Comparison of ENCODE assay signal across 9 cellular contexts in the genomic region with DNA sequence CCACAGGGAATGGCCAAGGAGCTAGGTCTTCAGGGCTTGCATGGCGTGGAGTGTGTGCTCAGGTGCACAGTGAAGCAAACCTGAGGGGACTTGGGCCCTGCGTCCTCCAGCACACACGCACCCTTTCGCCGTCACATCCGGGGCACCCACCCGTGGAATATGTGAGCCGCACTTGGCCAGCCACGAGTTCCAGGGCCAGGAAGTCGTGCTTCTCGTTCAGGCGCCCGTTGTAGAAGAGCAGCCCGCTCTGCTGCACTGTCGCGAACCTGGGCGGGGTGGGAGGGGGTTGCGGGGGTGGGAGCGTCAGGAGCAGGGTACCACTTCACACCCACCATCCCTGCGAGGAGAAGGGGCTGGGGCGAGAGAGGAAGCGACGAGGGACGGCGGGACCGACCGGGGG. TPM values are rescaled to one million over a fixed set of nuclear protein-coding genes. Genes with fewer than 3 reads are reported as not detected.
DNase-seq lines count a peak whose midpoint lies in the region; ATAC-seq and TF ChIP-seq lines count a peak whose summit lies in the region.
"Had no signal": no experiment of that assay in that cellular context is flagged by ENCODE, and none has a peak within 500 bp of the region (broad histone marks: within the 10 kb centered on the region; RNA-seq: fewer than 3 reads in every experiment).

No MANE protein-coding gene starts in this region.

- DNase-seq in CD8-positive, alpha-beta T cell = peak in 6 of 7 experiments; percentile 33 to 76 (median 48)
- peak; percentile 63 to 70 for DNase-seq in activated CD4-positive, alpha-beta T cell treated with anti-CD3 and anti-CD28 coated beads, Interleukin-2, amount 50 U/mL, for 4 hours
- DNase-seq in esophagus muscularis mucosa (ENCODE audit: extremely low spot score) (no peak), smooth muscle cell (lab: John Stamatoyannopoulos, UW; ENCODE audit: unreplicated experiment) (no peak), NCI-H226 (no peak), NCI-H1105 (lab: John Stamatoyannopoulos, UW) (no peak)

- no peak for TF ChIP-seq EP300 in esophagus muscularis mucosa (IDR thresholded peaks at IDR 0.05)

- no peaks in the 10 kb centered on the region for H4K20me1 ChIP-seq in smooth muscle cell (ENCODE audit: low read depth)

- peak overlapping the region; percentile 83 for H3K4me3 ChIP-seq in CD8-positive, alpha-beta T cell (ENCODE audit: low read depth, low read length)
- H3K4me3 ChIP-seq in esophagus muscularis mucosa (peak overlapping the region; percentile 63 to 72 (median 68)), smooth muscle cell (peak overlapping the region; percentile 47)

- H2AFZ ChIP-seq in smooth muscle cell (ENCODE audit: low read depth) = no peak overlapping the region

- H3K36me3 ChIP-seq in CD8-positive, alpha-beta T cell (ENCODE audit: insufficient read depth, low read length) = no peaks in the 10 kb centered on the region
- H3K36me3 ChIP-seq in esophagus muscularis mucosa (no peaks in the 10 kb centered on the region), smooth muscle cell (ENCODE audit: low read depth) (no peaks in the 10 kb centered on the region)

- H3K4me3 Mint-ChIP-seq in CD8-positive, alpha-beta T cell = peak overlapping the region; percentile 83

- 5% methylated on average over 19 of the region's 27 CpGs for WGBS in esophagus muscularis mucosa
- WGBS in smooth muscle cell (ENCODE audit: low lambda C conversion rate) = 67% methylated on average over 7 of the region's 27 CpGs

- peak overlapping the region; percentile 90 for H3K4me2 ChIP-seq in smooth muscle cell

- H3F3A ChIP-seq in smooth muscle cell (ENCODE audit: low read depth) = no peaks in the 10 kb centered on the region

- peaks cover 18% of the 10 kb centered on the region for H3K4me1 Mint-ChIP-seq in CD8-positive, alpha-beta T cell (ENCODE audit: low read depth)

- no peaks in the 10 kb centered on the region for H3K27me3 ChIP-seq in CD8-positive, alpha-beta T cell (ENCODE audit: insufficient read depth, low read length)
- H3K27me3 ChIP-seq in esophagus muscularis mucosa = peaks cover 0 to 25% (median 0%) of the 10 kb centered on the region in 4 donors
- H3K27me3 ChIP-seq in smooth muscle cell (ENCODE audit: low read depth) = no peaks in the 10 kb centered on the region

- peaks cover 12% of the 10 kb centered on the region for H3K36me3 Mint-ChIP-seq in CD8-positive, alpha-beta T cell

- intact Hi-C loops in CD8-positive, alpha-beta T cell (cut with DNase I, micrococcal nuclease) = loop anchor here (5.0 to 10.0 kb wide), 3 partner anchors 181 to 367 kb away; a partner anchor contains a TSS
- intact Hi-C loops in esophagus muscularis mucosa (cut with DNase I) = no loop called here

- peak overlapping the region; percentile 68 for H3K27ac ChIP-seq in CD8-positive, alpha-beta T cell (ENCODE audit: low read depth, low read length)
- H3K27ac ChIP-seq in esophagus muscularis mucosa (replicated peaks in 1 of 4) (peak overlapping the region; percentile 75 to 84 (median 77)), smooth muscle cell (ENCODE audit: low read depth) (no peak overlapping the region)

- peaks cover 11% of the 10 kb centered on the region for H3K27me3 Mint-ChIP-seq in CD8-positive, alpha-beta T cell (ENCODE audit: low read depth)

- H3K9me3 ChIP-seq in CD8-positive, alpha-beta T cell (ENCODE audit: low read length) = no peaks in the 10 kb centered on the region
- no peaks in the 10 kb centered on the region for H3K9me3 ChIP-seq in esophagus muscularis mucosa
- H3K9me3 ChIP-seq in smooth muscle cell (replicated peaks; ENCODE audit: low read depth) = no peaks in the 10 kb centered on the region

- no peaks in the 10 kb centered on the region for H3K9me3 Mint-ChIP-seq in CD8-positive, alpha-beta T cell

- no peak for TF ChIP-seq CTCF in CD8-positive, alpha-beta T cell (IDR thresholded peaks at IDR 0.05)
- no peak for TF ChIP-seq CTCF in esophagus muscularis mucosa (IDR thresholded peaks at IDR 0.05)
- TF ChIP-seq CTCF in smooth muscle cell (IDR thresholded peaks at IDR 0.05; ENCODE audit: borderline replicate concordance, insufficient read depth, poor library complexity, severe bottlenecking) = no peak

- no peak overlapping the region for H3K9ac ChIP-seq in smooth muscle cell (ENCODE audit: low read depth)

- POLR2A ChIA-PET in CD8-positive, alpha-beta T cell (lab: Charles Lee) = interaction anchor here (2.5 kb wide), 1 partner anchor 20 kb away, joined by 9 read pairs; a partner anchor contains a TSS

- H3K4me1 ChIP-seq in CD8-positive, alpha-beta T cell (ENCODE audit: insufficient read depth, low read length) = peaks cover 16% of the 10 kb centered on the region
- H3K4me1 ChIP-seq in esophagus muscularis mucosa (peaks cover 4 to 20% (median 18%) of the 10 kb centered on the region in 4 donors), smooth muscle cell (ENCODE audit: low read depth) (no peaks in the 10 kb centered on the region)

- no peak for TF ChIP-seq POLR2A in esophagus muscularis mucosa (IDR thresholded peaks at IDR 0.05; ENCODE audit: low read depth)

- CTCF ChIA-PET in CD8-positive, alpha-beta T cell (lab: Charles Lee) = interaction anchor here (1.0 to 2.1 kb wide), 2 partner anchors 18 to 219 kb away, joined by 3 to 5 read pairs; no protein-coding TSS in a partner anchor

- peak overlapping the region; percentile 90 for H3K27ac Mint-ChIP-seq in CD8-positive, alpha-beta T cell

- peak; percentile 41 for ATAC-seq in CD8-positive, alpha-beta T cell
- ATAC-seq in GM19455 (IDR thresholded peaks at IDR 0.05; ENCODE audit: unreplicated experiment) (no peak), HG02981 (IDR thresholded peaks at IDR 0.05; ENCODE audit: unreplicated experiment) (no peak)

- no peaks in the 10 kb centered on the region for H3K79me2 ChIP-seq in smooth muscle cell (ENCODE audit: low read depth)

RNA-seq across cellular contexts. Expression of a gene that starts 7.1 kb away (rescaled TPM):
- total RNA-seq in CD8-positive, alpha-beta T cell = 1 to 10 TPM; 7.5 to 7.7 TPM
- total RNA-seq in esophagus muscularis mucosa (1 to 10 TPM in 1 of 4 donors, under 1 TPM in 3; 0.33 to 1.3 (median 0.63) TPM), smooth muscle cell (2.5 and 3.1 TPM in 2 replicates)
- polyA plus RNA-seq in smooth muscle cell = 1.5 and 2.4 TPM in 2 replicates

RNA-seq across cellular contexts. Expression of a gene that starts 20.3 kb away (rescaled TPM):
- 10 to 100 TPM; 10.9 to 13.5 TPM for total RNA-seq in CD8-positive, alpha-beta T cell
- 10 to 100 TPM in 2 of 4 donors, 1 to 10 TPM in 2; 6.1 to 11.7 (median 8.8) TPM for total RNA-seq in esophagus muscularis mucosa
- 28.4 and 29.4 TPM in 2 replicates for total RNA-seq in smooth muscle cell
- 34.8 and 42.4 TPM in 2 replicates for polyA plus RNA-seq in smooth muscle cell

RNA-seq across cellular contexts. Expression of a gene that starts 30.1 kb away (rescaled TPM):
- 1 to 10 TPM; 7.7 to 8.1 TPM for total RNA-seq in CD8-positive, alpha-beta T cell
- total RNA-seq in esophagus muscularis mucosa (10 to 100 TPM; 18.9 to 34.7 (median 29.1) TPM), smooth muscle cell (18.3 and 21.6 TPM in 2 replicates)
- polyA plus RNA-seq in smooth muscle cell = 13.8 and 21.9 TPM in 2 replicates

RNA-seq across cellular contexts. Expression of a gene that starts 34.0 kb away (rescaled TPM):
- total RNA-seq in CD8-positive, alpha-beta T cell = not detected
- total RNA-seq in esophagus muscularis mucosa (not detected), smooth muscle cell (not detected in 2 replicates)
- polyA plus RNA-seq in smooth muscle cell = 0.25 and 0.47 TPM in 2 replicates
- total RNA-seq: T-helper 1 cell treated with Interleukin-12 subunit alpha and Interleukin-12 subunit beta and Interleukin-4 antibody, amounts not matched to agents 30 ng/mL and 1 ng/mL, for 36 hours had no signal

RNA-seq across cellular contexts. Expression of a gene that starts 46.1 kb away (rescaled TPM):
- total RNA-seq in CD8-positive, alpha-beta T cell = 10 to 100 TPM; 84.2 to 92.5 TPM
- 100 to 1,000 TPM; 265 to 340 (median 295) TPM for total RNA-seq in esophagus muscularis mucosa
- total RNA-seq in smooth muscle cell = 206 and 250 TPM in 2 replicates
- polyA plus RNA-seq in smooth muscle cell = 425 and 428 TPM in 2 replicates

Comparison
In these comparisons a context has a peak if more than half of its experiments do, and no peak if none do; other contexts are left out.
1. DNase-seq: peak in CD8-positive, alpha-beta T cell (6 of 7) and activated CD4-positive, alpha-beta T cell treated with anti-CD3 and anti-CD28 coated beads, Interleukin-2, amount 50 U/mL, for 4 hours (2 of 2); none in esophagus muscularis mucosa (single experiment), smooth muscle cell (single experiment), NCI-H226 (single experiment) and NCI-H1105 (single experiment).
2. Peak in every context shown above with its lines, with median percentiles within 50 percentile points of each other: H3K4me3 ChIP-seq.